Comparison of ENCODE assay signal across 30 cellular contexts in the genomic region with DNA sequence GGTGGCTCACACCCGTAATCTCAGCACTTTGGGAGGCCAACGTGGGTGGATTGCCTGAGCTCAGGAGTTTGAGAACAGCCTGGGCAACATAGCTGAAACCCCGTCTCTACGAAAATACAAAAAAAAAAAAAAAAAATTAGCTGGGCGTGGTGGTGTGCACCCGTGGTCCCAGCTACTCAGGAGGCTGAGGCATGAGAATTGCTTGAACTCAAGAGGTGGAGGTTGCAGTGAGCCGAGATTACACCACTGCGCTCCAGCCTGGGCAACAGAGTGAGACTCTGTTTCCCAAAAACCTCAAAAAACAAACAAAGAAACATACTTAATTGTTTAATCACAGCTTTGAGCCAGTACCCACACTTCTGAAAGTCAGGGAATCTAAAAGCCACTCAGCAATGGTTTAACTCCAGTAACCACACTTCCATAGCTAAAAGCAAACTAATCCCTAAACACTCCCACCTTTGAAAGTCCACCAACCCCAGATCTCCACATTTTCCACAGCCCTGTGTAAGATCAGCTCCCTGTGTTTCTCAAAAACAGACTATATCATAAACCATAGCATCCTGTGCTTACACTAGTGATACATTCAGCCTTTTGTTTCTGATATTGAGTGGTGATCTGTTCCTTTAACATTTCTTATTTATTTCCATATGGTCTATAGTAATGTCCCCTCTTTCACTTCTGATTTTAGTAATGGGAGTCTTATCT. TPM values are rescaled to one million over a fixed set of nuclear protein-coding genes. Genes with fewer than 3 reads are reported as not detected.
"Had no signal": no experiment of that assay in that cellular context is flagged by ENCODE, and none has a peak within 500 bp of the region (broad histone marks: within the 10 kb centered on the region; RNA-seq: fewer than 3 reads in every experiment).

No MANE protein-coding gene starts in this region.

- H3K36me3 ChIP-seq: Peyer's patch, SJCRH30 had no signal

- H3K4me1 ChIP-seq: Peyer's patch, SJCRH30 had no signal

- H3K4me3 Mint-ChIP-seq: IgD-negative memory B cell, T-helper 17 cell had no signal

- H3K9me3 ChIP-seq: Peyer's patch, SJCRH30 had no signal

- H2AFZ ChIP-seq: PC-9 had no signal

- H3K27ac Mint-ChIP-seq: IgD-negative memory B cell, T-helper 17 cell had no signal

- H3K36me3 Mint-ChIP-seq: IgD-negative memory B cell had no signal

- FAIRE-seq: HTR-8/SVneo had no signal

- ATAC-seq: Right ventricle myocardium inferior, SK-N-SH treated with all-trans-retinoic acid at 6 μM for 48 hours, T-helper 17 cell had no signal

- DNase-seq: KBM-7, MV-4-11, NCI-H1048, NCI-H1105, NCI-H1417 treated with DMSO at 0.1 percent for 48 hours, NCI-H146, NCI-H187, NCI-H2029, NCI-H2081 treated with DMSO at 0.1 percent for 48 hours, NCI-H2171, NCI-H226, NCI-H446, NCI-H510A, NCI-H524 treated with DMSO at 0.1 percent for 48 hours, NCI-H69, NCI-H774, PC-9, Peyer's patch, SHP77 treated with DMSO at 0.1 percent for 48 hours, SJCRH30, T-helper 1 cell, T-helper 17 cell had no signal

- H3K4me3 ChIP-seq: PC-9, Peyer's patch, SJCRH30 had no signal

- H3K27me3 ChIP-seq: Peyer's patch, SJCRH30 had no signal

- H3K4me2 ChIP-seq: PC-9 had no signal

- H3K27ac ChIP-seq: PC-9, Peyer's patch, SJCRH30 had no signal

RNA-seq across cellular contexts. Expression of a gene that starts 4.9 kb away (rescaled TPM):
- total RNA-seq: LHCN-M2, MCF 10A, OCI-LY7, Peyer's patch, Right ventricle myocardium inferior, RPMI7951, SJCRH30, T-helper 17 cell had no signal
- polyA plus RNA-seq: IgD-negative memory B cell had no signal

RNA-seq across cellular contexts. Expression of a gene that starts 49.3 kb away (rescaled TPM):
- total RNA-seq: LHCN-M2, MCF 10A, T-helper 17 cell had no signal
- polyA plus RNA-seq: IgD-negative memory B cell had no signal
